18 cellular contexts compared by ENCODE assay signal in genomic region chr7:49443515-49443914, GRCh38.
A peak's percentile ranks its signal among the peaks of the same experiment; 100 is the strongest.
DNase-seq lines count a peak whose midpoint lies in the region; ATAC-seq lines count a peak whose summit lies in the region.
"Had no signal": no experiment of that assay in that cellular context is flagged by ENCODE, and none has a peak within 500 bp of the region (broad histone marks: within the 10 kb centered on the region; RNA-seq: fewer than 3 reads in every experiment).

No MANE protein-coding gene starts in this region.

- no peaks in the 10 kb centered on the region for H3K9me3 ChIP-seq in right cardiac atrium (ENCODE audit: control insufficient read depth, low read length)
- H3K9me3 ChIP-seq: A549, Caco-2 had no signal

- no peaks in the 10 kb centered on the region for H3K27me3 ChIP-seq in right cardiac atrium (ENCODE audit: control insufficient read depth, insufficient read depth)

- no peak overlapping the region for H3K27ac ChIP-seq in right cardiac atrium (ENCODE audit: low read length)
- H3K27ac ChIP-seq: 22Rv1, A549, C4-2B, HL-60 had no signal

- ATAC-seq in left ventricle myocardium superior (peak; percentile 33), right cardiac atrium (no peak)
- ATAC-seq: A549, HCT116 had no signal

- H3K4me1 ChIP-seq in right cardiac atrium (ENCODE audit: control insufficient read depth, insufficient read depth, low read length), result no peaks in the 10 kb centered on the region
- H3K4me1 ChIP-seq: A549, Caco-2 had no signal

- DNase-seq in NOMO-1 treated with DMSO at 0.1 percent for 48 hours (lab: John Stamatoyannopoulos, UW; ENCODE audit: unreplicated experiment) (peak; percentile 10), NOMO-1 treated with dmso at 0.1 percent for 144 hours (lab: John Stamatoyannopoulos, UW; ENCODE audit: unreplicated experiment) (no peak), left ventricle myocardium superior (no peak), right cardiac atrium (no peak), RPMI8226 (peak; percentile 13), NCI-H2029 treated with DMSO at 0.1 percent for 48 hours (lab: John Stamatoyannopoulos, UW) (no peak)
- DNase-seq in NK-92 treated with Interleukin-12 subunit alpha and Interleukin-12 subunit beta, amount 100 ng/mL, for 24 hours (lab: John Stamatoyannopoulos, UW), result no peak
- DNase-seq: AML-193; Caco-2; CD4-positive, alpha-beta T cell; GOT3; H7; HFFc6 had no signal

- no peak overlapping the region for H3K4me3 ChIP-seq in right cardiac atrium (ENCODE audit: low read length)
- H3K4me3 ChIP-seq: A549 had no signal

- intact Hi-C loops in left ventricle myocardium superior (cut with micrococcal nuclease) (no loop called here), right cardiac atrium (cut with DNase I) (no loop called here)

- 42% methylated on average over 2 of the region's 2 CpGs for WGBS in right cardiac atrium

Comparison
In these comparisons a context has a peak if more than half of its experiments do, and no peak if none do; other contexts are left out.
1. DNase-seq: peak in NOMO-1 treated with DMSO at 0.1 percent for 48 hours (single experiment) and RPMI8226 (single experiment); none in NOMO-1 treated with dmso at 0.1 percent for 144 hours (single experiment), left ventricle myocardium superior (single experiment), right cardiac atrium (0 of 3), NCI-H2029 treated with DMSO at 0.1 percent for 48 hours (single experiment) and NK-92 treated with Interleukin-12 subunit alpha and Interleukin-12 subunit beta, amount 100 ng/mL, for 24 hours (single experiment).